In genomic region chr1:89697397-89697796, GRCh38 we compare ENCODE assay signal across 19 cellular contexts.
DNase-seq lines count a peak whose midpoint lies in the region; ATAC-seq lines count a peak whose summit lies in the region.
"Had no signal": no experiment of that assay in that cellular context is flagged by ENCODE, and none has a peak within 500 bp of the region (broad histone marks: within the 10 kb centered on the region; RNA-seq: fewer than 3 reads in every experiment).

No MANE protein-coding gene starts in this region.

- peaks cover 95% of the 10 kb centered on the region for H3K4me1 Mint-ChIP-seq in activated naive CD4-positive, alpha-beta T cell treated with anti-CD3 and anti-CD28 coated beads, Interleukin-2, amount 50 U/mL, for 24 hours
- peaks cover 52% of the 10 kb centered on the region for H3K4me1 Mint-ChIP-seq in T-helper 17 cell
- peaks cover 40 to 76% of the 10 kb centered on the region in 2 donors for H3K4me1 Mint-ChIP-seq in effector memory CD8-positive, alpha-beta T cell (ENCODE audit: low read depth in 2 of 2)

- peaks cover 0 to 51% (median 18%) of the 10 kb centered on the region in 5 donors for H3K4me1 ChIP-seq in subcutaneous abdominal adipose tissue (ENCODE audit: control insufficient read depth in 5 of 5, insufficient read depth in 5 of 5, low read length in 5 of 5)

- H3K27me3 Mint-ChIP-seq in activated naive CD4-positive, alpha-beta T cell treated with anti-CD3 and anti-CD28 coated beads, Interleukin-2, amount 50 U/mL, for 24 hours: no peaks in the 10 kb centered on the region
- no peaks in the 10 kb centered on the region for H3K27me3 Mint-ChIP-seq in T-helper 17 cell
- no peaks in the 10 kb centered on the region for H3K27me3 Mint-ChIP-seq in effector memory CD8-positive, alpha-beta T cell
- H3K27me3 Mint-ChIP-seq: activated B cell treated with CpG ODN at 0.5 μM for 24 hours had no signal

- no peaks in the 10 kb centered on the region for H3K27me3 ChIP-seq in subcutaneous abdominal adipose tissue (ENCODE audit: control insufficient read depth in 5 of 5, insufficient read depth in 4 of 5, low read length in 5 of 5)
- H3K27me3 ChIP-seq: heart left ventricle had no signal

- H3K9me3 Mint-ChIP-seq in activated naive CD4-positive, alpha-beta T cell treated with anti-CD3 and anti-CD28 coated beads, Interleukin-2, amount 50 U/mL, for 24 hours: peaks cover 7% of the 10 kb centered on the region
- no peaks in the 10 kb centered on the region for H3K9me3 Mint-ChIP-seq in effector memory CD8-positive, alpha-beta T cell
- H3K9me3 Mint-ChIP-seq: activated B cell treated with CpG ODN at 0.5 μM for 24 hours had no signal

- H3K9ac ChIP-seq in subcutaneous abdominal adipose tissue (ENCODE audit: low read length in 5 of 5): no peak overlapping the region
- H3K9ac ChIP-seq: KMS-11 had no signal

- peak overlapping the region; percentile 96 for H3K27ac Mint-ChIP-seq in activated naive CD4-positive, alpha-beta T cell treated with anti-CD3 and anti-CD28 coated beads, Interleukin-2, amount 50 U/mL, for 24 hours
- H3K27ac Mint-ChIP-seq in T-helper 17 cell: peak overlapping the region; percentile 89
- H3K27ac Mint-ChIP-seq in effector memory CD8-positive, alpha-beta T cell: peak overlapping the region; percentile 82 to 98
- H3K27ac Mint-ChIP-seq: activated B cell treated with CpG ODN at 0.5 μM for 24 hours had no signal

- no peak for ATAC-seq in T-helper 17 cell
- ATAC-seq in effector memory CD8-positive, alpha-beta T cell (replicated peaks): no peak
- no peak for ATAC-seq in HG02938 (IDR thresholded peaks at IDR 0.05; ENCODE audit: unreplicated experiment)
- ATAC-seq: heart left ventricle, lower lobe of right lung had no signal

- H3K9me3 ChIP-seq in T-helper 17 cell (ENCODE audit: control insufficient read depth, low read length, poor library complexity, severe bottlenecking) (no peaks in the 10 kb centered on the region), subcutaneous abdominal adipose tissue (ENCODE audit: control insufficient read depth in 5 of 5, low read length in 5 of 5) (no peaks in the 10 kb centered on the region)
- H3K9me3 ChIP-seq: heart left ventricle, lower lobe of right lung had no signal

- H3K27ac ChIP-seq in subcutaneous abdominal adipose tissue (ENCODE audit: low read depth, low read length): peak overlapping the region; percentile 17
- H3K27ac ChIP-seq: KMS-11, lower lobe of right lung had no signal

- H3K4me3 ChIP-seq in subcutaneous abdominal adipose tissue (ENCODE audit: low read depth in 1 of 5, low read length in 5 of 5): no peak overlapping the region
- H3K4me3 ChIP-seq: heart left ventricle, lower lobe of right lung had no signal

- no peak for DNase-seq in activated naive CD4-positive, alpha-beta T cell treated with Interleukin-2 at 50 U/mL for 16 hours
- DNase-seq in T-helper 17 cell: no peak
- no peak for DNase-seq in effector memory CD8-positive, alpha-beta T cell
- DNase-seq in DMS114 treated with DMSO at 0.1 percent for 48 hours (lab: John Stamatoyannopoulos, UW; ENCODE audit: unreplicated experiment): no peak
- no peak for DNase-seq in GM19238 (ENCODE audit: insufficient read length, low spot score)
- DNase-seq: activated B cell treated with CpG ODN at 0.5 μM for 24 hours; amniotic stem cell; central memory CD4-positive, alpha-beta T cell; effector CD4-positive, alpha-beta T cell; GF-D8; heart left ventricle; lower lobe of right lung; NCI-H2029; NCI-H446 treated with DMSO at 0.1 percent for 48 hours; stimulated activated CD4-positive, alpha-beta T cell treated with anti-CD3 and anti-CD28 coated beads, Interleukin-2, amount 100 ng/mL, for 48 hours had no signal

- H3K36me3 ChIP-seq in subcutaneous abdominal adipose tissue (ENCODE audit: control insufficient read depth in 5 of 5, insufficient read depth in 5 of 5, low read length in 5 of 5): peaks cover 0 to 12% (median 0%) of the 10 kb centered on the region in 5 donors
- H3K36me3 ChIP-seq: lower lobe of right lung had no signal

- H3K36me3 Mint-ChIP-seq in activated naive CD4-positive, alpha-beta T cell treated with anti-CD3 and anti-CD28 coated beads, Interleukin-2, amount 50 U/mL, for 24 hours: peaks cover 53% of the 10 kb centered on the region
- H3K36me3 Mint-ChIP-seq in T-helper 17 cell (ENCODE audit: low read depth): peaks cover 10% of the 10 kb centered on the region
- H3K36me3 Mint-ChIP-seq in effector memory CD8-positive, alpha-beta T cell (ENCODE audit: insufficient read depth): peaks cover 27% of the 10 kb centered on the region

- peak overlapping the region; percentile 55 for H3K4me3 Mint-ChIP-seq in activated naive CD4-positive, alpha-beta T cell treated with anti-CD3 and anti-CD28 coated beads, Interleukin-2, amount 50 U/mL, for 24 hours
- peak overlapping the region; percentile 59 for H3K4me3 Mint-ChIP-seq in T-helper 17 cell
- peak overlapping the region; percentile 40 to 82 for H3K4me3 Mint-ChIP-seq in effector memory CD8-positive, alpha-beta T cell
- H3K4me3 Mint-ChIP-seq: activated B cell treated with CpG ODN at 0.5 μM for 24 hours had no signal
